13 cellular contexts compared by ENCODE assay signal in the genomic region with DNA sequence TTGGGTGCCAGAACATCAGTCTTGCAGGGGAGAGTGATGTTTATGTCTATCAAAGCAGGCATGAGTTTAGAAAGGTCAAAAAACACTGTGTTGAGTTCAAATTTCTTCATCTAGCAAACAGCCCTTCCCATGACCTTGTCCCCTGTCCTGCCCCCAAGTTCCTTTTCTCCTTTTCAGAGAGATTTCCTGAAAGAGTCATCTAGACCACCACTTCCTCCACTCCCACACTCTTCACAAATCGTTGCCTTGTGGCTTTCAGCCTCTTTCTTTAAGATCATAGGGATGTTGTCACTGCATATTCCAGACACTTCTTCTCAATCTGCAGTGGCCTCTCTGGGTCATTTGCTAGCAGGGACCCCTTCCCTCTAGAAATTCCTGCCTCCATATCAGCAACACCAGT.
"Had no signal": no experiment of that assay in that cellular context is flagged by ENCODE, and none has a peak within 500 bp of the region (broad histone marks: within the 10 kb centered on the region; RNA-seq: fewer than 3 reads in every experiment).

No MANE protein-coding gene starts in this region.

- H3K4me3 ChIP-seq: heart left ventricle, pancreas, sigmoid colon, stomach, testis had no signal

- H3K9me3 ChIP-seq: heart left ventricle, pancreas, sigmoid colon, stomach, testis had no signal

- H3K4me1 ChIP-seq: heart left ventricle, pancreas, sigmoid colon, stomach had no signal

- DNase-seq: activated CD4-positive, alpha-beta memory T cell treated with anti-CD3 and anti-CD28 coated beads for 36 hours; activated CD4-positive, alpha-beta T cell treated with anti-CD3 and anti-CD28 coated beads for 36 hours; activated CD8-positive, alpha-beta memory T cell treated with anti-CD3 and anti-CD28 coated beads, Interleukin-2, amount 10 ng/mL, durations not matched to agents 7 days and 5 days; activated naive CD4-positive, alpha-beta T cell treated with anti-CD3 and anti-CD28 coated beads, Interleukin-2, amount 10 ng/mL, durations not matched to agents 7 days and 5 days; activated T-cell treated with anti-CD3 and anti-CD28 coated beads, Interleukin-2, amount 50 U/mL, for 1 hour; heart left ventricle; left colon; naive thymus-derived CD4-positive, alpha-beta T cell; pancreas; sigmoid colon; stimulated activated CD4-positive, alpha-beta T cell treated with anti-CD3 and anti-CD28 coated beads, Interleukin-1b, Interleukin-23, amount 100 ng/mL, for 48 hours; stomach; testis had no signal

- H3K27me3 ChIP-seq: heart left ventricle, pancreas, sigmoid colon, stomach, testis had no signal

- H3K36me3 ChIP-seq: heart left ventricle, pancreas, sigmoid colon, stomach had no signal

- ATAC-seq: activated CD4-positive, alpha-beta T cell treated with anti-CD3 and anti-CD28 coated beads for 36 hours; activated CD8-positive, alpha-beta memory T cell treated with anti-CD3 and anti-CD28 coated beads, Interleukin-2, amount 10 ng/mL, durations not matched to agents 7 days and 5 days; heart left ventricle; left colon; naive thymus-derived CD4-positive, alpha-beta T cell; pancreas had no signal

- H3K27ac ChIP-seq: heart left ventricle, pancreas, sigmoid colon, stomach, testis had no signal
